27 cellular contexts compared by ENCODE assay signal in genomic region chr15:30788595-30788994, GRCh38.
"Had no signal": no experiment of that assay in that cellular context is flagged by ENCODE, and none has a peak within 500 bp of the region (broad histone marks: within the 10 kb centered on the region; RNA-seq: fewer than 3 reads in every experiment).

No MANE protein-coding gene starts in this region.

- H3K9me3 ChIP-seq: stomach, suprapubic skin, testis, thoracic aorta, thyroid gland, tibial artery, tibial nerve, transverse colon, upper lobe of left lung, upper lobe of right lung, uterus, vagina had no signal

- FAIRE-seq: urothelium cell line had no signal

- H3K27me3 ChIP-seq: testis, thyroid gland, tibial nerve, upper lobe of left lung, upper lobe of right lung, uterus, vagina had no signal

- H3K27ac ChIP-seq: stomach, suprapubic skin, testis, thoracic aorta, thyroid gland, tibial artery, tibial nerve, transverse colon, upper lobe of left lung, upper lobe of right lung, uterus, vagina had no signal

- H3K36me3 ChIP-seq: stomach, suprapubic skin, thoracic aorta, thyroid gland, tibial artery, tibial nerve, transverse colon, upper lobe of left lung, upper lobe of right lung, uterus, vagina had no signal

- DNase-seq: stimulated activated CD4-positive, alpha-beta T cell treated with anti-CD3 and anti-CD28 coated beads, Interleukin-2, amount 100 ng/mL, for 48 hours; stimulated activated CD4-positive, alpha-beta T cell treated with anti-CD3 and anti-CD28 coated beads, Interleukin-4, amount 100 ng/mL, for 1 hour; stimulated activated CD4-positive, alpha-beta T cell treated with anti-CD3 and anti-CD28 coated beads, Interleukin-4, amount 100 ng/mL, for 24 hours; stimulated activated CD4-positive, alpha-beta T cell treated with anti-CD3 and anti-CD28 coated beads, Interleukin-4, amount 100 ng/mL, for 4 hours; stimulated activated CD8-positive, alpha-beta memory T cell treated with anti-CD3 and anti-CD28 coated beads, Interleukin-4, amount 100 ng/mL, for 48 hours; stimulated activated naive B cell treated with anti-CD40 and anti-IgM and Interleukin-4, amounts not matched to agents 10 μg/mL and 1 μg/mL and 100 μg/mL, for 72 hours; stimulated activated naive CD4-positive, alpha-beta T cell; stimulated activated naive CD4-positive, alpha-beta T cell treated with Interleukin-2 at 50 U/mL for 16 hours; stimulated activated naive CD8-positive, alpha-beta T cell treated with anti-CD3 and anti-CD28 coated beads, Interleukin-15, amount 100 ng/mL, for 72 hours; stimulated activated naive CD8-positive, alpha-beta T cell treated with anti-CD3 and anti-CD28 coated beads, Interleukin-15, Interleukin-2, amounts not matched to agents 100 U/mL and 50 U/mL, for 24 hours; stomach; substantia nigra; testis; thyroid gland; tibial artery; transverse colon; trophoblast cell; upper lobe of left lung; upper lobe of right lung; uterus had no signal

- H3K4me3 ChIP-seq: stomach, suprapubic skin, testis, thoracic aorta, thyroid gland, tibial artery, tibial nerve, transverse colon, upper lobe of left lung, upper lobe of right lung, uterus, vagina had no signal

- H3K4me1 ChIP-seq: suprapubic skin, testis, thyroid gland, tibial artery, tibial nerve, transverse colon, upper lobe of left lung, upper lobe of right lung, uterus, vagina had no signal

- ATAC-seq: stimulated activated effector memory CD8-positive, alpha-beta T cell treated with anti-CD3 and anti-CD28 coated beads, Interleukin-12 subunit alpha, Interleukin-12 subunit beta, amount 100 ng/mL, for 72 hours; stimulated activated memory B cell treated with anti-CD40 and anti-IgM and Interleukin-4, amounts not matched to agents 10 μg/mL and 1 μg/mL and 100 μg/mL, for 72 hours; stimulated activated naive B cell treated with anti-CD40 and anti-IgM and Interleukin-4, amounts not matched to agents 10 μg/mL and 1 μg/mL and 100 μg/mL, for 72 hours; stimulated activated naive CD8-positive, alpha-beta T cell treated with anti-CD3 and anti-CD28 coated beads, Interleukin-15, amount 100 ng/mL, for 72 hours; stimulated activated naive CD8-positive, alpha-beta T cell treated with anti-CD3 and anti-CD28 coated beads, Interleukin-15, Interleukin-2, amounts not matched to agents 100 U/mL and 50 U/mL, for 24 hours; upper lobe of right lung had no signal
